In the genomic region with DNA sequence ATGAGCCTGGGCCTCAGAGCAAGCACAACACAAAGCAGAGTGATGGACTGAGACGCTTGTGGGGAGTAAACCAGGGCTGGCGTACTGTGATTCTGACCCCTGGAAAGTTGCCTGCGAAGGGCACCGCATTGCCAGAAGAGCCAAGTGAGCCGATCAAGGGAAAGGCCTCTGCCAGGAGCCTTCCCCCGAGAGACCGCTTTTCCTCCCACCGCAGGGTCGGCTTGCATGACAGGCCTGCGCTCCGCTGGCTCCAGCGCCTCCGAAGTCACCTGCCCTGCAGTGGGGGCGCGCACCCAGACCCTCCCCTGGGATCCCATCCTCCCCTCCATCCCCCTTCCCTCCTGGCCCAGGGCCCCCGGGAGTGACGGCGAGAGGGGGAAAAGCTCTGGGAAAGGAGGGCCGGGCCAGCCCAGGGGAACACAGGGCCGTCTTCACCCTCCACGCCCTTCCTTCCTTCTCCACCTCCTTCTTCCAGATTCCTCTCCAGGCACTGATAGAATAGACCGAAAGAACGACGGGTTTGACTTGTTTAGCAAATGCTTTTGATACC, we compare ENCODE assay signal across 8 cellular contexts.
DNase-seq lines count a peak whose midpoint lies in the region; ATAC-seq and TF ChIP-seq lines count a peak whose summit lies in the region.

No MANE protein-coding gene starts in this region.

- peaks cover 55 to 58% of the 10 kb centered on the region in 2 donors for H3K4me1 Mint-ChIP-seq in natural killer cell

- no peaks in the 10 kb centered on the region for H3K9me3 ChIP-seq in SK-N-MC (ENCODE audit: low read depth, low read length)

- peak overlapping the region; percentile 93 for H3K4me3 Mint-ChIP-seq in natural killer cell

- H3K27ac ChIP-seq in SK-N-MC, result peak overlapping the region; percentile 64

- peak overlapping the region; percentile 96 to 98 for H3K27ac Mint-ChIP-seq in natural killer cell

- H3K4me3 ChIP-seq in SK-N-MC (peak overlapping the region; percentile 70), epithelial cell of proximal tubule (ENCODE audit: low read depth, low read length) (peak overlapping the region; percentile 60)

- H3K9ac ChIP-seq in SK-N-MC (ENCODE audit: insufficient read length), result peak overlapping the region; percentile 57

- ATAC-seq in HG03064 (IDR thresholded peaks at IDR 0.05; ENCODE audit: low read depth, unreplicated experiment), result peak; percentile 27
- ATAC-seq in natural killer cell, result peak in 1 of 3 donors; percentile 0

- intact Hi-C loops in natural killer cell (cut with micrococcal nuclease), result loop anchor here (1.0 to 10.0 kb wide), 6 partner anchors 82 to 749 kb away; a partner anchor contains a TSS

- no peaks in the 10 kb centered on the region for H3K36me3 Mint-ChIP-seq in natural killer cell

- no peak for TF ChIP-seq CTCF in epithelial cell of proximal tubule (conservative IDR thresholded peaks at IDR 0.05; ENCODE audit: low read depth, low read length)
- TF ChIP-seq CTCF in natural killer cell (IDR thresholded peaks at IDR 0.05), result no peak

- peaks cover 0 to 2% of the 10 kb centered on the region in 2 donors for H3K9me3 Mint-ChIP-seq in natural killer cell

- DNase-seq in stimulated activated CD4-positive, alpha-beta T cell treated with anti-CD3 and anti-CD28 coated beads, Interleukin-15, amount 100 ng/mL, for 24 hours, result peak; percentile 15
- no peak for DNase-seq in stimulated activated CD4-positive, alpha-beta T cell treated with anti-CD3 and anti-CD28 coated beads, Interleukin-1b, Interleukin-23, amount 100 ng/mL, for 48 hours
- DNase-seq in SK-N-MC (ENCODE audit: low read depth, low spot score) (no peak), epithelial cell of proximal tubule (ENCODE audit: low read depth) (no peak), natural killer cell (no peak), NCI-H1436 treated with DMSO at 0.1 percent for 48 hours (lab: John Stamatoyannopoulos, UW) (no peak), AML-193 (lab: John Stamatoyannopoulos, UW) (no peak)

- H3K36me3 ChIP-seq in SK-N-MC (ENCODE audit: insufficient read depth, low read length), result no peaks in the 10 kb centered on the region

- no peaks in the 10 kb centered on the region for H3K27me3 Mint-ChIP-seq in natural killer cell (ENCODE audit: low read depth in 2 of 2)
